1 cellular context compared by ENCODE assay signal in the genomic region with DNA sequence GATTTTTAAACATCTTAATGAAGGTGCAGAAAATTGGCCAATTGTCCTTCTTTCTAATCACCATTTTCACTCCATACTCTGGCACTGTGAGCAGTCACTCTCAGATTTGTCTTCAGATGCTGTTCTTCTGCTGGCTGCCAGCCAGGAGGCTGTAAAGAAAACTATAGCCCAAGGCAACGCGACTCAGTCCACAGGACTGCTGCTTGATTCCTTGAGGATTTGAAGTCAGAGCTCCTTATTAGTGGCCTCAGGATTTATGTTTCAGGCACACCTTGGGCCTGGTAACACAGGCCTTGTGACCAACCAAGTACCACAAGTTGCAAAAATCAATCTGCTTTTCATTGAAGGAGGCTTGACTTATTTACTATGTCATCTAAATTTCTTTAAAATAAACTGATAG.
TF ChIP-seq lines count a peak whose summit lies in the region.

No MANE protein-coding gene starts in this region.

TF ChIP-seq in IMR-90, 13 proteins besides CTCF, POLR2A, EP300 and RAD21:
- TF ChIP-seq, protein P1, sequence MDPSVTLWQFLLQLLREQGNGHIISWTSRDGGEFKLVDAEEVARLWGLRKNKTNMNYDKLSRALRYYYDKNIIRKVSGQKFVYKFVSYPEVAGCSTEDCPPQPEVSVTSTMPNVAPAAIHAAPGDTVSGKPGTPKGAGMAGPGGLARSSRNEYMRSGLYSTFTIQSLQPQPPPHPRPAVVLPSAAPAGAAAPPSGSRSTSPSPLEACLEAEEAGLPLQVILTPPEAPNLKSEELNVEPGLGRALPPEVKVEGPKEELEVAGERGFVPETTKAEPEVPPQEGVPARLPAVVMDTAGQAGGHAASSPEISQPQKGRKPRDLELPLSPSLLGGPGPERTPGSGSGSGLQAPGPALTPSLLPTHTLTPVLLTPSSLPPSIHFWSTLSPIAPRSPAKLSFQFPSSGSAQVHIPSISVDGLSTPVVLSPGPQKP (IDR thresholded peaks at IDR 0.05; ENCODE audit: borderline replicate concordance, low read depth, low read length), result no peak
- TF ChIP-seq RCOR1 (IDR thresholded peaks at IDR 0.05; ENCODE audit: insufficient replicate concordance, low read length) (no peak), RFX5 (IDR thresholded peaks at IDR 0.05; ENCODE audit: low read depth, low read length) (no peak), NFE2L2 (IDR thresholded peaks at IDR 0.05; ENCODE audit: low read depth, low read length) (no peak), FOS (IDR thresholded peaks at IDR 0.05; ENCODE audit: low read depth, low read length) (no peak), SMC3 (IDR thresholded peaks at IDR 0.05; ENCODE audit: low read depth, low read length) (no peak), CHD1 (IDR thresholded peaks at IDR 0.05; ENCODE audit: low read depth, low read length) (no peak), MXI1 (IDR thresholded peaks at IDR 0.05; ENCODE audit: borderline replicate concordance, low read depth, low read length) (no peak), MAZ (IDR thresholded peaks at IDR 0.05; ENCODE audit: borderline replicate concordance, low read depth, low read length) (no peak), CEBPB (IDR thresholded peaks at IDR 0.05; ENCODE audit: low read depth, low read length) (no peak), USF2 (IDR thresholded peaks at IDR 0.05; ENCODE audit: low read depth, low read length) (no peak), MAFK (IDR thresholded peaks at IDR 0.05; ENCODE audit: low read depth, low read length) (no peak), BHLHE40 (IDR thresholded peaks at IDR 0.05; ENCODE audit: low read depth, low read length) (no peak)
